Comparison of ENCODE assay signal across 8 cellular contexts in the genomic region with DNA sequence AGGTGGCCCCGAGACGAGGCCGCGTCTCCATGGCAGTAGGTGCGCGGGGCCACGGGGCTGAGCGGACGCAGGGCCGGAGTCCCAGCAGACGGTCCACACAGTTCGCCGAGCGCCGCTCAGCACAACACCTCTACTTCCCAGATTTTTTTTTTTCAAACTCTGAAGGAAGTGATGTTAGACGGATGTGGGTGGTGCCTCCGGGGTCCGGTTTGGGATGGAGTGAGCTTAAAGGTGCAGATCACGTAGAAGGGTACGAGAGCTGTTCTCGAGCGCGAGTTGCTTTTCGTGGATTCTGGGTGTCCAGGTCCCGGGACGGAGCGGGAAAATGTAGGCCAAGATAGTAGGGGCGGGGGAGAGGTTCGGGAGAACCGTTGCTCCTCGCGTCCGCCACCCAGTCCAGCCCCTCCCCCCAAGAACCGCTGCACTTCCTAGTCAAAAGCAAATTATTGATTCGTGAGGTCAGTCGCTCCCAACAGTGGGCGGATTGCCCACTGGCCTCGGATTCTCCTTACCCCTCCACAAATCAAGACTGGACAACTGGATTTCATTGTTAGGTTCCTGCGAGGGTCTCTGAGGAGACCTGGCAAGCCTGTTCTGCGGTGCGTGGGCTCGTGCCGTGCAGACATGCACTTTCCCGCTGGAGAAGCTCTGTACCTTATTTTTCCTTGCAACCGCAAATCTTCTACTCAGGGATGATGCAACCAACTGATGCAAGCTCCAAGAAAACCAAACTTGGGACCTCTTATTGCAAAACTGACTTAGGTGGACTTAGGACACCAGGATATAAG. TPM values are rescaled to one million over a fixed set of nuclear protein-coding genes. Genes with fewer than 3 reads are reported as not detected.
A peak's percentile ranks its signal among the peaks of the same experiment; 100 is the strongest.
DNase-seq lines count a peak whose midpoint lies in the region; ATAC-seq and TF ChIP-seq lines count a peak whose summit lies in the region.

Gene TXNDC12 (minus strand): TSS at position 126 of the 788 bp plus-strand sequence. CDS start 95 bp downstream, at position 31.

- peaks cover 31% of the 10 kb centered on the region for H4K20me1 ChIP-seq in hepatocyte (ENCODE audit: insufficient read depth, poor library complexity, severe bottlenecking)

- H3K79me2 ChIP-seq in hepatocyte, result peaks cover 86% of the 10 kb centered on the region

- no peaks in the 10 kb centered on the region for H3K27me3 ChIP-seq in hepatocyte

- no peaks in the 10 kb centered on the region for H3K9me2 ChIP-seq in hepatocyte (replicated peaks; ENCODE audit: insufficient read depth)

- peak within 1 kb of the TSS; percentile 86 for H3K4me2 ChIP-seq in hepatocyte

- peak within 1 kb of the TSS; percentile 59 for H3K4me3 ChIP-seq in hepatocyte

- no peaks in the 10 kb centered on the region for H3K36me3 ChIP-seq in hepatocyte (replicated peaks; ENCODE audit: insufficient read depth, low read depth)

- peak within 1 kb of the TSS; percentile 92 for H3K27ac ChIP-seq in hepatocyte

- peaks cover 20% of the 10 kb centered on the region for H3K4me1 ChIP-seq in hepatocyte (ENCODE audit: insufficient read depth)

- peak within 1 kb of the TSS; percentile 60 for H2AFZ ChIP-seq in hepatocyte

- ATAC-seq in GM18498 (IDR thresholded peaks at IDR 0.05; ENCODE audit: unreplicated experiment), result peak; percentile 45
- peak; percentile 33 for ATAC-seq in HG02973 (IDR thresholded peaks at IDR 0.05; ENCODE audit: unreplicated experiment)
- no peak for ATAC-seq in GM21526 (IDR thresholded peaks at IDR 0.05; ENCODE audit: low FRiP score, unreplicated experiment)

- DNase-seq in NCI-H2081 (lab: John Stamatoyannopoulos, UW) (peak; percentile 89 to 92), T1000 (lab: John Stamatoyannopoulos, UW) (peak; percentile 74), astrocyte of the hippocampus (ENCODE audit: low read depth, low spot score) (peak; percentile 93), hepatocyte (ENCODE audit: low spot score) (peak; percentile 92), renal cortical epithelial cell (ENCODE audit: low read depth) (peak; percentile 95)

- no peaks in the 10 kb centered on the region for H3K9me3 ChIP-seq in hepatocyte (ENCODE audit: low read depth)

- under 1% methylated on average over 45 of the region's 45 CpGs for WGBS in hepatocyte (ENCODE audit: low lambda C conversion rate, missing lambda C conversion rate)

- no peak for TF ChIP-seq CTCF in hepatocyte (IDR thresholded peaks at IDR 0.05; ENCODE audit: poor library complexity)

RNA-seq across cellular contexts. Expression of gene TXNDC12, which starts in this region (rescaled TPM):
- total RNA-seq in hepatocyte, result 81.0 and 89.5 TPM in 2 replicates
- 86.2 and 91.1 TPM in 2 replicates for polyA plus RNA-seq in hepatocyte
- total RNA-seq in renal cortical epithelial cell, result 36.1 and 55.7 TPM in 2 replicates
